In genomic region chr12:63989301-63989845, GRCh38 we compare ENCODE assay signal across 17 cellular contexts.
A peak's percentile ranks its signal among the peaks of the same experiment; 100 is the strongest.
DNase-seq lines count a peak whose midpoint lies in the region; ATAC-seq and TF ChIP-seq lines count a peak whose summit lies in the region.
"Had no signal": no experiment of that assay in that cellular context is flagged by ENCODE, and none has a peak within 500 bp of the region (broad histone marks: within the 10 kb centered on the region; RNA-seq: fewer than 3 reads in every experiment).

No MANE protein-coding gene starts in this region.

- H3K27ac Mint-ChIP-seq in activated naive CD4-positive, alpha-beta T cell treated with anti-CD3 and anti-CD28 coated beads, Interleukin-2, amount 10 ng/mL, durations not matched to agents 7 days and 5 days = no peak overlapping the region
- H3K27ac Mint-ChIP-seq: activated CD8-positive, alpha-beta T cell treated with anti-CD3 and anti-CD28 coated beads, Interleukin-2, amount 10 ng/mL, durations not matched to agents 7 days and 5 days; activated T-helper 17 cell treated with anti-CD3 and anti-CD28 coated beads, Interleukin-2, amount 50 U/mL, for 72 hours had no signal

- no peaks in the 10 kb centered on the region for H3K27me3 ChIP-seq in AG04450 (ENCODE audit: control insufficient read depth, insufficient read depth, low read length)
- H3K27me3 ChIP-seq: adrenal gland, pancreas, vagina had no signal

- peak overlapping the region; percentile 33 for H3K27ac ChIP-seq in AG04450 (ENCODE audit: low read depth, low read length)
- H3K27ac ChIP-seq: adrenal gland, coronary artery, epithelial cell of prostate, pancreas, PC-9 had no signal

- peaks cover 10% of the 10 kb centered on the region for H3K27me3 Mint-ChIP-seq in activated naive CD4-positive, alpha-beta T cell treated with anti-CD3 and anti-CD28 coated beads, Interleukin-2, amount 10 ng/mL, durations not matched to agents 7 days and 5 days

- H3K9me3 Mint-ChIP-seq in activated naive CD4-positive, alpha-beta T cell treated with anti-CD3 and anti-CD28 coated beads, Interleukin-2, amount 10 ng/mL, durations not matched to agents 7 days and 5 days = no peaks in the 10 kb centered on the region
- H3K9me3 Mint-ChIP-seq: activated T-helper 17 cell treated with anti-CD3 and anti-CD28 coated beads, Interleukin-2, amount 50 U/mL, for 72 hours had no signal

- no peak for ATAC-seq in HG02885 (IDR thresholded peaks at IDR 0.05; ENCODE audit: poor library complexity, unreplicated experiment)
- ATAC-seq: activated CD8-positive, alpha-beta T cell treated with anti-CD3 and anti-CD28 coated beads, Interleukin-2, amount 10 ng/mL, durations not matched to agents 7 days and 5 days; activated T-helper 17 cell treated with anti-CD3 and anti-CD28 coated beads, Interleukin-2, amount 50 U/mL, for 72 hours had no signal

- H3K4me3 Mint-ChIP-seq in activated naive CD4-positive, alpha-beta T cell treated with anti-CD3 and anti-CD28 coated beads, Interleukin-2, amount 10 ng/mL, durations not matched to agents 7 days and 5 days = no peak overlapping the region
- H3K4me3 Mint-ChIP-seq: activated CD8-positive, alpha-beta T cell treated with anti-CD3 and anti-CD28 coated beads, Interleukin-2, amount 10 ng/mL, durations not matched to agents 7 days and 5 days; activated T-helper 17 cell treated with anti-CD3 and anti-CD28 coated beads, Interleukin-2, amount 50 U/mL, for 72 hours had no signal

- H3K36me3 Mint-ChIP-seq in activated naive CD4-positive, alpha-beta T cell treated with anti-CD3 and anti-CD28 coated beads, Interleukin-2, amount 10 ng/mL, durations not matched to agents 7 days and 5 days = no peaks in the 10 kb centered on the region

- DNase-seq in AG04450 (ENCODE audit: low read depth, low spot score) = no peak
- peak; percentile 55 for DNase-seq in G401 (ENCODE audit: low spot score)
- DNase-seq in astrocyte of the spinal cord (ENCODE audit: low read depth, low spot score) = peak; percentile 70
- DNase-seq in kidney tubule cell (ENCODE audit: low spot score) = peak; percentile 85
- DNase-seq in activated naive CD4-positive, alpha-beta T cell treated with anti-CD3 and anti-CD28 coated beads, Interleukin-2, amount 10 ng/mL, durations not matched to agents 7 days and 5 days = no peak
- DNase-seq in DMS153 treated with DMSO at 0.1 percent for 48 hours (lab: John Stamatoyannopoulos, UW; ENCODE audit: unreplicated experiment) = no peak
- no peak for DNase-seq in activated CD8-positive, alpha-beta memory T cell treated with anti-CD3 and anti-CD28 coated beads, Interleukin-2, amount 50 U/mL, for 48 hours
- DNase-seq: activated CD8-positive, alpha-beta T cell treated with anti-CD3 and anti-CD28 coated beads, Interleukin-2, amount 10 ng/mL, durations not matched to agents 7 days and 5 days; KG1; pancreas; PC-9 had no signal

- no peaks in the 10 kb centered on the region for H3K4me1 Mint-ChIP-seq in activated naive CD4-positive, alpha-beta T cell treated with anti-CD3 and anti-CD28 coated beads, Interleukin-2, amount 10 ng/mL, durations not matched to agents 7 days and 5 days
- H3K4me1 Mint-ChIP-seq: activated T-helper 17 cell treated with anti-CD3 and anti-CD28 coated beads, Interleukin-2, amount 50 U/mL, for 72 hours had no signal

- CTCF ChIA-PET in AG04450 (lab: Charles Lee) = no interaction called here
- CTCF ChIA-PET in activated naive CD4-positive, alpha-beta T cell treated with anti-CD3 and anti-CD28 coated beads, Interleukin-2, amount 10 ng/mL, durations not matched to agents 7 days and 5 days (lab: Charles Lee) = no interaction called here

- in situ Hi-C loops in G401 (cut with HindIII; ENCODE audit: low sequenced_read_pairs) = no loop called here
- in situ Hi-C loops in astrocyte of the spinal cord (cut with HindIII; ENCODE audit: low sequenced_read_pairs) = no loop called here

- POLR2A ChIA-PET in AG04450 (lab: Yijun Ruan, JAX) = interaction anchor here (0.9 to 1.0 kb wide), 2 partner anchors 53 to 71 kb away, joined by 3 read pairs; no protein-coding TSS in a partner anchor

- H3K9me3 ChIP-seq in AG04450 (ENCODE audit: control insufficient read depth, insufficient read depth, low read length) = no peaks in the 10 kb centered on the region
- H3K9me3 ChIP-seq: adrenal gland, pancreas, vagina had no signal

- no peak for TF ChIP-seq CTCF in AG04450 (IDR thresholded peaks at IDR 0.05; ENCODE audit: low read depth, low read length)
- no peak for TF ChIP-seq CTCF in astrocyte of the spinal cord (IDR thresholded peaks at IDR 0.05; ENCODE audit: low read depth, low read length)

- H3K4me3 ChIP-seq in AG04450 (ENCODE audit: low read depth, low read length) (no peak overlapping the region), astrocyte of the spinal cord (ENCODE audit: low read depth, low read length) (no peak overlapping the region)
- H3K4me3 ChIP-seq: adrenal gland, coronary artery, pancreas, PC-9, vagina had no signal

Comparison
In these comparisons a context has a peak if more than half of its experiments do, and no peak if none do; other contexts are left out.
1. DNase-seq: peak in G401 (single experiment), astrocyte of the spinal cord (single experiment) and kidney tubule cell (single experiment); none in AG04450 (single experiment), activated naive CD4-positive, alpha-beta T cell treated with anti-CD3 and anti-CD28 coated beads, Interleukin-2, amount 10 ng/mL, durations not matched to agents 7 days and 5 days (single experiment), DMS153 treated with DMSO at 0.1 percent for 48 hours (single experiment) and activated CD8-positive, alpha-beta memory T cell treated with anti-CD3 and anti-CD28 coated beads, Interleukin-2, amount 50 U/mL, for 48 hours (single experiment).